In genomic region chr11:119382513-119382912, GRCh38 we compare ENCODE assay signal across 11 cellular contexts. TPM values are rescaled to one million over a fixed set of nuclear protein-coding genes. Genes with fewer than 3 reads are reported as not detected.
"Had no signal": no experiment of that assay in that cellular context is flagged by ENCODE, and none has a peak within 500 bp of the region (broad histone marks: within the 10 kb centered on the region; RNA-seq: fewer than 3 reads in every experiment).

No MANE protein-coding gene starts in this region.

RNA-seq across cellular contexts. Expression of gene USP2, which starts 1.0 kb away (rescaled TPM):
- polyA plus RNA-seq: immature natural killer cell had no signal

RNA-seq across cellular contexts. Expression of gene MFRP, which starts 36.0 kb away (rescaled TPM):
- total RNA-seq: activated CD4-positive, alpha-beta memory T cell treated with anti-CD3 and anti-CD28 coated beads for 36 hours; activated naive CD4-positive, alpha-beta T cell treated with anti-CD3 and anti-CD28 coated beads, Interleukin-2, amount 50 U/mL, for 72 hours; activated T-cell treated with anti-CD3 and anti-CD28 coated beads, Interleukin-2, amount 50 U/mL, for 4 hours; left cardiac atrium; lower lobe of right lung; mononuclear cell; natural killer cell; occipital lobe; testis; upper lobe of right lung had no signal
- polyA plus RNA-seq: immature natural killer cell had no signal

RNA-seq across cellular contexts. Expression of gene THY1, which starts 40.5 kb away (rescaled TPM):
- total RNA-seq: activated naive CD4-positive, alpha-beta T cell treated with anti-CD3 and anti-CD28 coated beads, Interleukin-2, amount 50 U/mL, for 72 hours; natural killer cell had no signal
- polyA plus RNA-seq: immature natural killer cell had no signal

RNA-seq across cellular contexts. Expression of gene C1QTNF5, which starts 41.8 kb away (rescaled TPM):
- total RNA-seq: activated CD4-positive, alpha-beta memory T cell treated with anti-CD3 and anti-CD28 coated beads for 36 hours; activated naive CD4-positive, alpha-beta T cell treated with anti-CD3 and anti-CD28 coated beads, Interleukin-2, amount 50 U/mL, for 72 hours; activated T-cell treated with anti-CD3 and anti-CD28 coated beads, Interleukin-2, amount 50 U/mL, for 4 hours; mononuclear cell; natural killer cell had no signal
- polyA plus RNA-seq: immature natural killer cell had no signal
